In genomic region chr1:19651141-19651737, GRCh38 we compare ENCODE assay signal across 1 cellular context.
TF ChIP-seq lines count a peak whose summit lies in the region.

No MANE protein-coding gene starts in this region.

TF ChIP-seq in GM23338, 12 proteins besides CTCF, POLR2A, EP300 and RAD21 (continued from another document):
- TF ChIP-seq, protein P1, sequence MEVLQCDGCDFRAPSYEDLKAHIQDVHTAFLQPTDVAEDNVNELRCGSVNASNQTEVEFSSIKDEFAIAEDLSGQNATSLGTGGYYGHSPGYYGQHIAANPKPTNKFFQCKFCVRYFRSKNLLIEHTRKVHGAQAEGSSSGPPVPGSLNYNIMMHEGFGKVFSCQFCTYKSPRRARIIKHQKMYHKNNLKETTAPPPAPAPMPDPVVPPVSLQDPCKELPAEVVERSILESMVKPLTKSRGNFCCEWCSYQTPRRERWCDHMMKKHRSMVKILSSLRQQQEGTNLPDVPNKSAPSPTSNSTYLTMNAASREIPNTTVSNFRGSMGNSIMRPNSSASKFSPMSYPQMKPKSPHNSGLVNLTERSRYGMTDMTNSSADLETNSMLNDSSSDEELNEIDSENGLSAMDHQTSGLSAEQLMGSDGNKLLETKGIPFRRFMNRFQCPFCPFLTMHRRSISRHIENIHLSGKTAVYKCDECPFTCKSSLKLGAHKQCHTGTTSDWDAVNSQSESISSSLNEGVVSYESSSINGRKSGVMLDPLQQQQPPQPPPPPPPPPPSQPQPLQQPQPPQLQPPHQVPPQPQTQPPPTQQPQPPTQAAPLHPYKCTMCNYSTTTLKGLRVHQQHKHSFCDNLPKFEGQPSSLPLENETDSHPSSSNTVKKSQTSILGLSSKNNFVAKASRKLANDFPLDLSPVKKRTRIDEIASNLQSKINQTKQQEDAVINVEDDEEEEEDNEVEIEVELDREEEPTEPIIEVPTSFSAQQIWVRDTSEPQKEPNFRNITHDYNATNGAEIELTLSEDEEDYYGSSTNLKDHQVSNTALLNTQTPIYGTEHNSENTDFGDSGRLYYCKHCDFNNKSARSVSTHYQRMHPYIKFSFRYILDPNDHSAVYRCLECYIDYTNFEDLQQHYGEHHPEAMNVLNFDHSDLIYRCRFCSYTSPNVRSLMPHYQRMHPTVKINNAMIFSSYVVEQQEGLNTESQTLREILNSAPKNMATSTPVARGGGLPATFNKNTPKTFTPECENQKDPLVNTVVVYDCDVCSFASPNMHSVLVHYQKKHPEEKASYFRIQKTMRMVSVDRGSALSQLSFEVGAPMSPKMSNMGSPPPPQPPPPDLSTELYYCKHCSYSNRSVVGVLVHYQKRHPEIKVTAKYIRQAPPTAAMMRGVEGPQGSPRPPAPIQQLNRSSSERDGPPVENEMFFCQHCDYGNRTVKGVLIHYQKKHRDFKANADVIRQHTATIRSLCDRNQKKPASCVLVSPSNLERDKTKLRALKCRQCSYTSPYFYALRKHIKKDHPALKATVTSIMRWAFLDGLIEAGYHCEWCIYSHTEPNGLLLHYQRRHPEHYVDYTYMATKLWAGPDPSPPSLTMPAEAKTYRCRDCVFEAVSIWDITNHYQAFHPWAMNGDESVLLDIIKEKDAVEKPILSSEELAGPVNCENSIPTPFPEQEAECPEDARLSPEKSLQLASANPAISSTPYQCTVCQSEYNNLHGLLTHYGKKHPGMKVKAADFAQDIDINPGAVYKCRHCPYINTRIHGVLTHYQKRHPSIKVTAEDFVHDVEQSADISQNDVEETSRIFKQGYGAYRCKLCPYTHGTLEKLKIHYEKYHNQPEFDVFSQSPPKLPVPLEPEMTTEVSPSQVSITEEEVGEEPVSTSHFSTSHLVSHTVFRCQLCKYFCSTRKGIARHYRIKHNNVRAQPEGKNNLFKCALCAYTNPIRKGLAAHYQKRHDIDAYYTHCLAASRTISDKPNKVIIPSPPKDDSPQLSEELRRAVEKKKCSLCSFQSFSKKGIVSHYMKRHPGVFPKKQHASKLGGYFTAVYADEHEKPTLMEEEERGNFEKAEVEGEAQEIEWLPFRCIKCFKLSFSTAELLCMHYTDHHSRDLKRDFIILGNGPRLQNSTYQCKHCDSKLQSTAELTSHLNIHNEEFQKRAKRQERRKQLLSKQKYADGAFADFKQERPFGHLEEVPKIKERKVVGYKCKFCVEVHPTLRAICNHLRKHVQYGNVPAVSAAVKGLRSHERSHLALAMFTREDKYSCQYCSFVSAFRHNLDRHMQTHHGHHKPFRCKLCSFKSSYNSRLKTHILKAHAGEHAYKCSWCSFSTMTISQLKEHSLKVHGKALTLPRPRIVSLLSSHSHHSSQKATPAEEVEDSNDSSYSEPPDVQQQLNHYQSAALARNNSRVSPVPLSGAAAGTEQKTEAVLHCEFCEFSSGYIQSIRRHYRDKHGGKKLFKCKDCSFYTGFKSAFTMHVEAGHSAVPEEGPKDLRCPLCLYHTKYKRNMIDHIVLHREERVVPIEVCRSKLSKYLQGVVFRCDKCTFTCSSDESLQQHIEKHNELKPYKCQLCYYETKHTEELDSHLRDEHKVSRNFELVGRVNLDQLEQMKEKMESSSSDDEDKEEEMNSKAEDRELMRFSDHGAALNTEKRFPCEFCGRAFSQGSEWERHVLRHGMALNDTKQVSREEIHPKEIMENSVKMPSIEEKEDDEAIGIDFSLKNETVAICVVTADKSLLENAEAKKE (CRISPR knock-in tag; IDR thresholded peaks at IDR 0.05), result no peak
- TF ChIP-seq CREB1 (CRISPR knock-in tag; IDR thresholded peaks at IDR 0.05; ENCODE audit: low read depth), result no peak
- TF ChIP-seq, protein P2, sequence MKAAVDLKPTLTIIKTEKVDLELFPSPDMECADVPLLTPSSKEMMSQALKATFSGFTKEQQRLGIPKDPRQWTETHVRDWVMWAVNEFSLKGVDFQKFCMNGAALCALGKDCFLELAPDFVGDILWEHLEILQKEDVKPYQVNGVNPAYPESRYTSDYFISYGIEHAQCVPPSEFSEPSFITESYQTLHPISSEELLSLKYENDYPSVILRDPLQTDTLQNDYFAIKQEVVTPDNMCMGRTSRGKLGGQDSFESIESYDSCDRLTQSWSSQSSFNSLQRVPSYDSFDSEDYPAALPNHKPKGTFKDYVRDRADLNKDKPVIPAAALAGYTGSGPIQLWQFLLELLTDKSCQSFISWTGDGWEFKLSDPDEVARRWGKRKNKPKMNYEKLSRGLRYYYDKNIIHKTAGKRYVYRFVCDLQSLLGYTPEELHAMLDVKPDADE (IDR thresholded peaks at IDR 0.05), result no peak
- no peak for TF ChIP-seq ZNF331 (CRISPR knock-in tag; IDR thresholded peaks at IDR 0.05; ENCODE audit: low read depth)
- TF ChIP-seq REST (IDR thresholded peaks at IDR 0.05; ENCODE audit: unreplicated experiment), result no peak
- no peak for TF ChIP-seq NANOG (IDR thresholded peaks at IDR 0.05; ENCODE audit: borderline replicate concordance)
- no peak for TF ChIP-seq ZNF114 (CRISPR knock-in tag; IDR thresholded peaks at IDR 0.05)
- TF ChIP-seq JUNB (IDR thresholded peaks at IDR 0.05; ENCODE audit: unreplicated experiment), result no peak
